ENCODE assay signal across 3 cellular contexts in genomic region chr14:99350751-99351150, GRCh38.
A peak's percentile ranks its signal among the peaks of the same experiment; 100 is the strongest.
TF ChIP-seq lines count a peak whose summit lies in the region.

No MANE protein-coding gene starts in this region.

TF ChIP-seq in HepG2, 621 proteins besides CTCF, POLR2A, EP300 and RAD21:
- TF ChIP-seq PBX2 (CRISPR knock-in tag; IDR thresholded peaks at IDR 0.05) (no peak), MNT (IDR thresholded peaks at IDR 0.05) (peak; percentile 61)

TF ChIP-seq in K562, 482 proteins besides CTCF, POLR2A, EP300 and RAD21:
- 0 out of 2 replicates have a peak, but pooled peaks have one; percentile 19 for TF ChIP-seq USF1 (CRISPR knock-in tag; IDR thresholded peaks at IDR 0.05)
- no peak for TF ChIP-seq NRF1 (conservative IDR thresholded peaks at IDR 0.05 in 1 of 2, IDR thresholded peaks at IDR 0.05 in 1 of 2)
- no peak for TF ChIP-seq HMGXB4 (CRISPR knock-in tag; IDR thresholded peaks at IDR 0.05)
- TF ChIP-seq XRCC3 (IDR thresholded peaks at IDR 0.05): no peak
- TF ChIP-seq TFE3 (CRISPR knock-in tag; IDR thresholded peaks at IDR 0.05): peak; percentile 16; the same call in 1 of the 2 replicates
- no peak for TF ChIP-seq MYC (IDR thresholded peaks at IDR 0.05; ENCODE audit: low read depth, low read length)
- TF ChIP-seq MYC (CRISPR knock-in tag; IDR thresholded peaks at IDR 0.05; ENCODE audit: borderline replicate concordance, low read depth): no peak

TF ChIP-seq in GM23338, 12 proteins besides CTCF, POLR2A, EP300 and RAD21:
- no peak for TF ChIP-seq NANOG (IDR thresholded peaks at IDR 0.05; ENCODE audit: borderline replicate concordance)
- TF ChIP-seq POLR2AphosphoS5 (IDR thresholded peaks at IDR 0.05; ENCODE audit: low read depth): no peak
- no peak for TF ChIP-seq CREB1 (CRISPR knock-in tag; IDR thresholded peaks at IDR 0.05; ENCODE audit: low read depth)
- no peak for TF ChIP-seq REST (IDR thresholded peaks at IDR 0.05; ENCODE audit: unreplicated experiment)
- no peak for TF ChIP-seq STAT1 (IDR thresholded peaks at IDR 0.05; ENCODE audit: unreplicated experiment)
- TF ChIP-seq ETS1 (IDR thresholded peaks at IDR 0.05): no peak
- no peak for TF ChIP-seq ZNF462 (CRISPR knock-in tag; IDR thresholded peaks at IDR 0.05)
- TF ChIP-seq EZH2phosphoT487 (IDR thresholded peaks at IDR 0.05; ENCODE audit: unreplicated experiment): no peak
- no peak for TF ChIP-seq ZNF331 (CRISPR knock-in tag; IDR thresholded peaks at IDR 0.05; ENCODE audit: low read depth)
- no peak for TF ChIP-seq ZNF114 (CRISPR knock-in tag; IDR thresholded peaks at IDR 0.05)
- TF ChIP-seq JUNB (IDR thresholded peaks at IDR 0.05; ENCODE audit: unreplicated experiment): no peak
- no peak for TF ChIP-seq EZH2 (IDR thresholded peaks at IDR 0.05; ENCODE audit: low read depth, unreplicated experiment)
